10 cellular contexts compared by ENCODE assay signal in the genomic region with DNA sequence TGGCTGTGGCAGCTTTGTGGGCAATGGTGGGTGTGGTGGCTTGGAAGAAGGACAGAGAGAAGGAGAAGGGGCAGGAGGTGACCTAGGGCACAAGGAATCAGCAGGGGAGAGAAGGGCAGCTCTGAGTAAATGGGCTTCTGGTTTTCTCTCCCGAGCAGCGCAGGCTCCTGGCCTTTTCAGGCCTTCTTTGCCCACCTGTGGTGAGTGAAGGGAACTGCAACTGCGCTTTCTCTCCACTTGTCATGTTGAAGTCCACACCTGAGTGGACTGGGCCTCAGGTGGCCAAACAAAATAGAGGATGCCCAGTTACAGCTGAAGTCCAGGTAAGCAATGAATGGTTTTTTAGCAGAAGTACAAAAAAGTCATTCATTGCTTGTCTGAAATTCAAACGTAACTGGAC. TPM values are rescaled to one million over a fixed set of nuclear protein-coding genes. Genes with fewer than 3 reads are reported as not detected.
DNase-seq lines count a peak whose midpoint lies in the region; ATAC-seq, FAIRE-seq and TF ChIP-seq lines count a peak whose summit lies in the region.
"Had no signal": no experiment of that assay in that cellular context is flagged by ENCODE, and none has a peak within 500 bp of the region (broad histone marks: within the 10 kb centered on the region; RNA-seq: fewer than 3 reads in every experiment).

No MANE protein-coding gene starts in this region.

- H3K27ac ChIP-seq in ovary, result no peak overlapping the region
- H3K27ac ChIP-seq: skin epidermis had no signal

- no peaks in the 10 kb centered on the region for H3K36me3 ChIP-seq in bronchial epithelial cell (ENCODE audit: control insufficient read depth, insufficient read depth, low read length)
- no peaks in the 10 kb centered on the region for H3K36me3 ChIP-seq in ovary

- H3K27ac Mint-ChIP-seq in progenitor cell of endocrine pancreas, result peak overlapping the region; percentile 63

- no peaks in the 10 kb centered on the region for H3K9me3 ChIP-seq in ovary

- H3K36me3 Mint-ChIP-seq in progenitor cell of endocrine pancreas (ENCODE audit: insufficient read depth), result no peaks in the 10 kb centered on the region

- WGBS in ovary, 3 donors, result 44 to 58% (median 57%) methylated on average over 4 of the region's 4 CpGs

- no peak for FAIRE-seq in bronchial epithelial cell (lab: Jason Lieb, UNC)

- H3K4me3 Mint-ChIP-seq in progenitor cell of endocrine pancreas (ENCODE audit: low read depth), result no peak overlapping the region
- H3K4me3 Mint-ChIP-seq: central memory CD8-positive, alpha-beta T cell had no signal

- peaks cover 4% of the 10 kb centered on the region for H3K4me1 Mint-ChIP-seq in progenitor cell of endocrine pancreas (ENCODE audit: low read depth)
- H3K4me1 Mint-ChIP-seq: central memory CD8-positive, alpha-beta T cell had no signal

- H3K27me3 Mint-ChIP-seq in progenitor cell of endocrine pancreas, result peaks cover 53% of the 10 kb centered on the region

- intact Hi-C loops in ovary (cut with DNase I), result no loop called here

- no peaks in the 10 kb centered on the region for H3K4me1 ChIP-seq in ovary (ENCODE audit: insufficient read depth)

- TF ChIP-seq EP300 in ovary (IDR thresholded peaks at IDR 0.05), result no peak

- H3K4me3 ChIP-seq in bronchial epithelial cell (ENCODE audit: low read depth, low read length), result no peak overlapping the region
- no peak overlapping the region for H3K4me3 ChIP-seq in ovary
- H3K4me3 ChIP-seq: skin epidermis had no signal

- peaks cover 1% of the 10 kb centered on the region for H3K27me3 ChIP-seq in bronchial epithelial cell (ENCODE audit: control insufficient read depth, insufficient read depth, low read length)
- no peaks in the 10 kb centered on the region for H3K27me3 ChIP-seq in ovary

- DNase-seq in NCI-H1105 treated with DMSO at 0.1 percent for 48 hours (lab: John Stamatoyannopoulos, UW) (peak; percentile 26), NCI-H1105 (lab: John Stamatoyannopoulos, UW) (no peak), NCI-H146 (lab: John Stamatoyannopoulos, UW) (peak; percentile 68), bronchial epithelial cell (ENCODE audit: low read depth) (peak; percentile 34), progenitor cell of endocrine pancreas (ENCODE audit: low spot score, unreplicated experiment) (peak; percentile 40), T1000 (lab: John Stamatoyannopoulos, UW) (no peak), ovary (no peak)

- ATAC-seq in HG02973 (IDR thresholded peaks at IDR 0.05; ENCODE audit: unreplicated experiment), result no peak

- no peak for TF ChIP-seq POLR2A in ovary (IDR thresholded peaks at IDR 0.05)

- no peaks in the 10 kb centered on the region for H3K9me3 Mint-ChIP-seq in progenitor cell of endocrine pancreas (ENCODE audit: low read depth)
- H3K9me3 Mint-ChIP-seq: central memory CD8-positive, alpha-beta T cell had no signal

- TF ChIP-seq CTCF in bronchial epithelial cell (IDR thresholded peaks at IDR 0.05; ENCODE audit: insufficient read depth, low read length, severe bottlenecking) (peak; percentile 70), progenitor cell of endocrine pancreas (IDR thresholded peaks at IDR 0.05; ENCODE audit: unreplicated experiment) (peak; percentile 65), ovary (IDR thresholded peaks at IDR 0.05) (no peak)

RNA-seq across cellular contexts. Expression of gene KCNA10, which starts 29.4 kb away (rescaled TPM):
- total RNA-seq in bronchial epithelial cell, result not detected in 2 replicates
- total RNA-seq in progenitor cell of endocrine pancreas, result not detected in 2 replicates
- not detected for total RNA-seq in ovary
- not detected for polyA plus RNA-seq in ovary

RNA-seq across cellular contexts. Expression of gene KCNA2, which starts 57.8 kb away (rescaled TPM):
- not detected in 2 replicates for total RNA-seq in bronchial epithelial cell
- 0.05 TPM in 1 of 2 replicates, not detected in the other for total RNA-seq in progenitor cell of endocrine pancreas
- total RNA-seq in ovary, result 1 to 10 TPM in 1 of 7 donors, under 1 TPM in 6; under 0.01 to 1.7 (median 0.51) TPM
- polyA plus RNA-seq in ovary, result under 1 TPM; 0.13 to 0.62 TPM

Comparison
In these comparisons a context has a peak if more than half of its experiments do, and no peak if none do; other contexts are left out.
1. DNase-seq: peak in NCI-H1105 treated with DMSO at 0.1 percent for 48 hours (single experiment), NCI-H146 (single experiment), bronchial epithelial cell (single experiment) and progenitor cell of endocrine pancreas (single experiment); none in NCI-H1105 (single experiment), T1000 (single experiment) and ovary (0 of 5).
2. CTCF ChIP-seq: peak in bronchial epithelial cell (single experiment) and progenitor cell of endocrine pancreas (single experiment); none in ovary (0 of 3).